Comparison of ENCODE assay signal across 1 cellular context in the genomic region with DNA sequence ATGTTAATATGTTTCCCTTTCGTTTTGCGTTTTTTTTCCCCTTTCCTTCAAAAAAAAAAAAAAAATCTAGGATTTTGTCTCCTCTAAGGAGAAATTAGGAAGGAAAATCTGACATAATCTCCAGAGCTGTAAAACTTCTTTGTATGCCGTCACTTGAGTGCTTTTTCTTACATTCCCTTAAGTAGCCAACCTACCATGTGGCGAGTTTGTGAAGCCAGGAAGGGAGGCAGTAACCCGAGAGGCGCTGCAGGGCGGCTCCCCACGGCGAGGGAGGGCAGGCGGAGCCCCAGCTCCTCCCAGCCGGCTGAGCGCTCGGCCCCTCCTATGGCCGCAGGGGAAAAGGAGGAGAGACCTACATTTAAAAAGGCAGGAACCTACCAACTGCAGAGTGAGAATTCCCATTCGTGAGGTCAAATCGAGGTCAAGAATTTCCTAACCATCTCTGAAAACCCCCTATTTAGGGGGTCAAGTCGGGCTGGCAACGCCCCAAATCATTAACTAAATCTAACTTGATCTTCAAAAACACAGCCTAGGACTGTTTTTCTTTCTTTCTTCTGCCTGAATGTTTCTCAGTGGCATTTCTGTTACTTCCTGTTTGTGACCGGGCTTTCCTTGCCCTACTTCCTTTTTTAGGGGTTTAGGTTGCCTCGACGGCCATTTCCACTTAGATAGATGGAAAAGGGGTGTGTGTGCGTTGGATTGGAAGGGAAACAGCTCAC.
TF ChIP-seq lines count a peak whose summit lies in the region.

No MANE protein-coding gene starts in this region.

TF ChIP-seq in K562, 482 proteins besides CTCF, POLR2A, EP300 and RAD21 (continued from another document and continues in another):
- TF ChIP-seq KLF13 (tag; IDR thresholded peaks at IDR 0.05; ENCODE audit: borderline replicate concordance, low read depth) (no peak), EP400 (IDR thresholded peaks at IDR 0.05) (peak; percentile 73), HDAC2 (IDR thresholded peaks at IDR 0.05) (no peak), PPARD (CRISPR knock-in tag; IDR thresholded peaks at IDR 0.05) (no peak), MCM5 (IDR thresholded peaks at IDR 0.05; ENCODE audit: low read depth) (no peak), GATAD2A (IDR thresholded peaks at IDR 0.05) (no peak), RBM15 (IDR thresholded peaks at IDR 0.05; ENCODE audit: insufficient read depth, low read length) (no peak), XRCC4 (IDR thresholded peaks at IDR 0.05; ENCODE audit: extremely low read depth, insufficient read depth, insufficient read length) (no peak), RBM14 (IDR thresholded peaks at IDR 0.05; ENCODE audit: borderline replicate concordance, insufficient read depth, low read depth, low read length) (no peak), SMARCB1 (IDR thresholded peaks at IDR 0.05; ENCODE audit: insufficient read length, low read depth) (no peak), ZNF165 (CRISPR knock-in tag; IDR thresholded peaks at IDR 0.05; ENCODE audit: borderline replicate concordance) (no peak), CCAR2 (IDR thresholded peaks at IDR 0.05; ENCODE audit: low read depth, low read length) (no peak), KLF16 (IDR thresholded peaks at IDR 0.05) (no peak), ZZZ3 (IDR thresholded peaks at IDR 0.05) (no peak), CTBP1 (IDR thresholded peaks at IDR 0.05; ENCODE audit: borderline replicate concordance) (no peak; the same call in 1 of the 2 replicates), ZSCAN32 (CRISPR knock-in tag; IDR thresholded peaks at IDR 0.05) (no peak), RBFOX2 (IDR thresholded peaks at IDR 0.05; ENCODE audit: low read depth, low read length) (peak; percentile 84), ZNF551 (CRISPR knock-in tag; IDR thresholded peaks at IDR 0.05) (no peak), DPF2 (IDR thresholded peaks at IDR 0.05) (no peak), SAFB2 (IDR thresholded peaks at IDR 0.05; ENCODE audit: borderline replicate concordance, low read depth, low read length, severe bottlenecking) (no peak), EHMT2 (IDR thresholded peaks at IDR 0.05) (peak; percentile 53; the same call in 1 of the 2 replicates), ZC3H11A (IDR thresholded peaks at IDR 0.05; ENCODE audit: low read depth, low read length) (no peak), STAT5B (CRISPR knock-in tag; IDR thresholded peaks at IDR 0.05) (no peak), HDAC1 (IDR thresholded peaks at IDR 0.05) (no peak), PTRF (tag; IDR thresholded peaks at IDR 0.05) (no peak)
- TF ChIP-seq, protein P1, sequence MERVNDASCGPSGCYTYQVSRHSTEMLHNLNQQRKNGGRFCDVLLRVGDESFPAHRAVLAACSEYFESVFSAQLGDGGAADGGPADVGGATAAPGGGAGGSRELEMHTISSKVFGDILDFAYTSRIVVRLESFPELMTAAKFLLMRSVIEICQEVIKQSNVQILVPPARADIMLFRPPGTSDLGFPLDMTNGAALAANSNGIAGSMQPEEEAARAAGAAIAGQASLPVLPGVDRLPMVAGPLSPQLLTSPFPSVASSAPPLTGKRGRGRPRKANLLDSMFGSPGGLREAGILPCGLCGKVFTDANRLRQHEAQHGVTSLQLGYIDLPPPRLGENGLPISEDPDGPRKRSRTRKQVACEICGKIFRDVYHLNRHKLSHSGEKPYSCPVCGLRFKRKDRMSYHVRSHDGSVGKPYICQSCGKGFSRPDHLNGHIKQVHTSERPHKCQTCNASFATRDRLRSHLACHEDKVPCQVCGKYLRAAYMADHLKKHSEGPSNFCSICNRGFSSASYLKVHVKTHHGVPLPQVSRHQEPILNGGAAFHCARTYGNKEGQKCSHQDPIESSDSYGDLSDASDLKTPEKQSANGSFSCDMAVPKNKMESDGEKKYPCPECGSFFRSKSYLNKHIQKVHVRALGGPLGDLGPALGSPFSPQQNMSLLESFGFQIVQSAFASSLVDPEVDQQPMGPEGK (CRISPR knock-in tag; IDR thresholded peaks at IDR 0.05; ENCODE audit: borderline replicate concordance) = no peak
- TF ChIP-seq, protein P2, sequence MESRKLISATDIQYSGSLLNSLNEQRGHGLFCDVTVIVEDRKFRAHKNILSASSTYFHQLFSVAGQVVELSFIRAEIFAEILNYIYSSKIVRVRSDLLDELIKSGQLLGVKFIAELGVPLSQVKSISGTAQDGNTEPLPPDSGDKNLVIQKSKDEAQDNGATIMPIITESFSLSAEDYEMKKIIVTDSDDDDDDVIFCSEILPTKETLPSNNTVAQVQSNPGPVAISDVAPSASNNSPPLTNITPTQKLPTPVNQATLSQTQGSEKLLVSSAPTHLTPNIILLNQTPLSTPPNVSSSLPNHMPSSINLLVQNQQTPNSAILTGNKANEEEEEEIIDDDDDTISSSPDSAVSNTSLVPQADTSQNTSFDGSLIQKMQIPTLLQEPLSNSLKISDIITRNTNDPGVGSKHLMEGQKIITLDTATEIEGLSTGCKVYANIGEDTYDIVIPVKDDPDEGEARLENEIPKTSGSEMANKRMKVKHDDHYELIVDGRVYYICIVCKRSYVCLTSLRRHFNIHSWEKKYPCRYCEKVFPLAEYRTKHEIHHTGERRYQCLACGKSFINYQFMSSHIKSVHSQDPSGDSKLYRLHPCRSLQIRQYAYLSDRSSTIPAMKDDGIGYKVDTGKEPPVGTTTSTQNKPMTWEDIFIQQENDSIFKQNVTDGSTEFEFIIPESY (CRISPR knock-in tag; IDR thresholded peaks at IDR 0.05) = peak; percentile 32; the same call in 1 of the 2 replicates
- TF ChIP-seq, protein P3, sequence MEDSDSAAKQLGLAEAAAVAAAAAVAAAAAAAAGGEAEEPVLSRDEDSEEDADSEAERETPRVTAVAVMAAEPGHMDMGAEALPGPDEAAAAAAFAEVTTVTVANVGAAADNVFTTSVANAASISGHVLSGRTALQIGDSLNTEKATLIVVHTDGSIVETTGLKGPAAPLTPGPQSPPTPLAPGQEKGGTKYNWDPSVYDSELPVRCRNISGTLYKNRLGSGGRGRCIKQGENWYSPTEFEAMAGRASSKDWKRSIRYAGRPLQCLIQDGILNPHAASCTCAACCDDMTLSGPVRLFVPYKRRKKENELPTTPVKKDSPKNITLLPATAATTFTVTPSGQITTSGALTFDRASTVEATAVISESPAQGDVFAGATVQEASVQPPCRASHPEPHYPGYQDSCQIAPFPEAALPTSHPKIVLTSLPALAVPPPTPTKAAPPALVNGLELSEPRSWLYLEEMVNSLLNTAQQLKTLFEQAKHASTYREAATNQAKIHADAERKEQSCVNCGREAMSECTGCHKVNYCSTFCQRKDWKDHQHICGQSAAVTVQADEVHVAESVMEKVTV (CRISPR knock-in tag; IDR thresholded peaks at IDR 0.05) = 0 out of 2 replicates have a peak, but pooled peaks have one; percentile 12
- TF ChIP-seq, protein P4, sequence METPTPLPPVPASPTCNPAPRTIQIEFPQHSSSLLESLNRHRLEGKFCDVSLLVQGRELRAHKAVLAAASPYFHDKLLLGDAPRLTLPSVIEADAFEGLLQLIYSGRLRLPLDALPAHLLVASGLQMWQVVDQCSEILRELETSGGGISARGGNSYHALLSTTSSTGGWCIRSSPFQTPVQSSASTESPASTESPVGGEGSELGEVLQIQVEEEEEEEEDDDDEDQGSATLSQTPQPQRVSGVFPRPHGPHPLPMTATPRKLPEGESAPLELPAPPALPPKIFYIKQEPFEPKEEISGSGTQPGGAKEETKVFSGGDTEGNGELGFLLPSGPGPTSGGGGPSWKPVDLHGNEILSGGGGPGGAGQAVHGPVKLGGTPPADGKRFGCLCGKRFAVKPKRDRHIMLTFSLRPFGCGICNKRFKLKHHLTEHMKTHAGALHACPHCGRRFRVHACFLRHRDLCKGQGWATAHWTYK (CRISPR knock-in tag; IDR thresholded peaks at IDR 0.05) = no peak
- TF ChIP-seq, protein P5, sequence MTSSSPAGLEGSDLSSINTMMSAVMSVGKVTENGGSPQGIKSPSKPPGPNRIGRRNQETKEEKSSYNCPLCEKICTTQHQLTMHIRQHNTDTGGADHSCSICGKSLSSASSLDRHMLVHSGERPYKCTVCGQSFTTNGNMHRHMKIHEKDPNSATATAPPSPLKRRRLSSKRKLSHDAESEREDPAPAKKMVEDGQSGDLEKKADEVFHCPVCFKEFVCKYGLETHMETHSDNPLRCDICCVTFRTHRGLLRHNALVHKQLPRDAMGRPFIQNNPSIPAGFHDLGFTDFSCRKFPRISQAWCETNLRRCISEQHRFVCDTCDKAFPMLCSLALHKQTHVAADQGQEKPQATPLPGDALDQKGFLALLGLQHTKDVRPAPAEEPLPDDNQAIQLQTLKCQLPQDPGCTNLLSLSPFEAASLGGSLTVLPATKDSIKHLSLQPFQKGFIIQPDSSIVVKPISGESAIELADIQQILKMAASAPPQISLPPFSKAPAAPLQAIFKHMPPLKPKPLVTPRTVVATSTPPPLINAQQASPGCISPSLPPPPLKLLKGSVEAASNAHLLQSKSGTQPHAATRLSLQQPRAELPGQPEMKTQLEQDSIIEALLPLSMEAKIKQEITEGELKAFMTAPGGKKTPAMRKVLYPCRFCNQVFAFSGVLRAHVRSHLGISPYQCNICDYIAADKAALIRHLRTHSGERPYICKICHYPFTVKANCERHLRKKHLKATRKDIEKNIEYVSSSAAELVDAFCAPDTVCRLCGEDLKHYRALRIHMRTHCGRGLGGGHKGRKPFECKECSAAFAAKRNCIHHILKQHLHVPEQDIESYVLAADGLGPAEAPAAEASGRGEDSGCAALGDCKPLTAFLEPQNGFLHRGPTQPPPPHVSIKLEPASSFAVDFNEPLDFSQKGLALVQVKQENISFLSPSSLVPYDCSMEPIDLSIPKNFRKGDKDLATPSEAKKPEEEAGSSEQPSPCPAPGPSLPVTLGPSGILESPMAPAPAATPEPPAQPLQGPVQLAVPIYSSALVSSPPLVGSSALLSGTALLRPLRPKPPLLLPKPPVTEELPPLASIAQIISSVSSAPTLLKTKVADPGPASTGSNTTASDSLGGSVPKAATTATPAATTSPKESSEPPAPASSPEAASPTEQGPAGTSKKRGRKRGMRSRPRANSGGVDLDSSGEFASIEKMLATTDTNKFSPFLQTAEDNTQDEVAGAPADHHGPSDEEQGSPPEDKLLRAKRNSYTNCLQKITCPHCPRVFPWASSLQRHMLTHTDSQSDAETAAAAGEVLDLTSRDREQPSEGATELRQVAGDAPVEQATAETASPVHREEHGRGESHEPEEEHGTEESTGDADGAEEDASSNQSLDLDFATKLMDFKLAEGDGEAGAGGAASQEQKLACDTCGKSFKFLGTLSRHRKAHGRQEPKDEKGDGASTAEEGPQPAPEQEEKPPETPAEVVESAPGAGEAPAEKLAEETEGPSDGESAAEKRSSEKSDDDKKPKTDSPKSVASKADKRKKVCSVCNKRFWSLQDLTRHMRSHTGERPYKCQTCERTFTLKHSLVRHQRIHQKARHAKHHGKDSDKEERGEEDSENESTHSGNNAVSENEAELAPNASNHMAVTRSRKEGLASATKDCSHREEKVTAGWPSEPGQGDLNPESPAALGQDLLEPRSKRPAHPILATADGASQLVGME (CRISPR knock-in tag; IDR thresholded peaks at IDR 0.05) = no peak
- TF ChIP-seq, protein P6, sequence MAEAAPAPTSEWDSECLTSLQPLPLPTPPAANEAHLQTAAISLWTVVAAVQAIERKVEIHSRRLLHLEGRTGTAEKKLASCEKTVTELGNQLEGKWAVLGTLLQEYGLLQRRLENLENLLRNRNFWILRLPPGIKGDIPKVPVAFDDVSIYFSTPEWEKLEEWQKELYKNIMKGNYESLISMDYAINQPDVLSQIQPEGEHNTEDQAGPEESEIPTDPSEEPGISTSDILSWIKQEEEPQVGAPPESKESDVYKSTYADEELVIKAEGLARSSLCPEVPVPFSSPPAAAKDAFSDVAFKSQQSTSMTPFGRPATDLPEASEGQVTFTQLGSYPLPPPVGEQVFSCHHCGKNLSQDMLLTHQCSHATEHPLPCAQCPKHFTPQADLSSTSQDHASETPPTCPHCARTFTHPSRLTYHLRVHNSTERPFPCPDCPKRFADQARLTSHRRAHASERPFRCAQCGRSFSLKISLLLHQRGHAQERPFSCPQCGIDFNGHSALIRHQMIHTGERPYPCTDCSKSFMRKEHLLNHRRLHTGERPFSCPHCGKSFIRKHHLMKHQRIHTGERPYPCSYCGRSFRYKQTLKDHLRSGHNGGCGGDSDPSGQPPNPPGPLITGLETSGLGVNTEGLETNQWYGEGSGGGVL (CRISPR knock-in tag; IDR thresholded peaks at IDR 0.05) = no peak
- TF ChIP-seq, protein P7, sequence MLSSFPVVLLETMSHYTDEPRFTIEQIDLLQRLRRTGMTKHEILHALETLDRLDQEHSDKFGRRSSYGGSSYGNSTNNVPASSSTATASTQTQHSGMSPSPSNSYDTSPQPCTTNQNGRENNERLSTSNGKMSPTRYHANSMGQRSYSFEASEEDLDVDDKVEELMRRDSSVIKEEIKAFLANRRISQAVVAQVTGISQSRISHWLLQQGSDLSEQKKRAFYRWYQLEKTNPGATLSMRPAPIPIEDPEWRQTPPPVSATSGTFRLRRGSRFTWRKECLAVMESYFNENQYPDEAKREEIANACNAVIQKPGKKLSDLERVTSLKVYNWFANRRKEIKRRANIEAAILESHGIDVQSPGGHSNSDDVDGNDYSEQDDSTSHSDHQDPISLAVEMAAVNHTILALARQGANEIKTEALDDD (IDR thresholded peaks at IDR 0.05) = no peak
- TF ChIP-seq, protein P8, sequence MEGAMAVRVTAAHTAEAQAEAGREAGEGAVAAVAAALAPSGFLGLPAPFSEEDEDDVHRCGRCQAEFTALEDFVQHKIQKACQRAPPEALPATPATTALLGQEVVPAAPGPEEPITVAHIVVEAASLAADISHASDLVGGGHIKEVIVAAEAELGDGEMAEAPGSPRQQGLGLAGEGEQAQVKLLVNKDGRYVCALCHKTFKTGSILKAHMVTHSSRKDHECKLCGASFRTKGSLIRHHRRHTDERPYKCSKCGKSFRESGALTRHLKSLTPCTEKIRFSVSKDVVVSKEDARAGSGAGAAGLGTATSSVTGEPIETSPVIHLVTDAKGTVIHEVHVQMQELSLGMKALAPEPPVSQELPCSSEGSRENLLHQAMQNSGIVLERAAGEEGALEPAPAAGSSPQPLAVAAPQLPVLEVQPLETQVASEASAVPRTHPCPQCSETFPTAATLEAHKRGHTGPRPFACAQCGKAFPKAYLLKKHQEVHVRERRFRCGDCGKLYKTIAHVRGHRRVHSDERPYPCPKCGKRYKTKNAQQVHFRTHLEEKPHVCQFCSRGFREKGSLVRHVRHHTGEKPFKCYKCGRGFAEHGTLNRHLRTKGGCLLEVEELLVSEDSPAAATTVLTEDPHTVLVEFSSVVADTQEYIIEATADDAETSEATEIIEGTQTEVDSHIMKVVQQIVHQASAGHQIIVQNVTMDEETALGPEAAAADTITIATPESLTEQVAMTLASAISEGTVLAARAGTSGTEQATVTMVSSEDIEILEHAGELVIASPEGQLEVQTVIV (CRISPR knock-in tag; IDR thresholded peaks at IDR 0.05; ENCODE audit: borderline replicate concordance) = no peak
- TF ChIP-seq, protein P9, sequence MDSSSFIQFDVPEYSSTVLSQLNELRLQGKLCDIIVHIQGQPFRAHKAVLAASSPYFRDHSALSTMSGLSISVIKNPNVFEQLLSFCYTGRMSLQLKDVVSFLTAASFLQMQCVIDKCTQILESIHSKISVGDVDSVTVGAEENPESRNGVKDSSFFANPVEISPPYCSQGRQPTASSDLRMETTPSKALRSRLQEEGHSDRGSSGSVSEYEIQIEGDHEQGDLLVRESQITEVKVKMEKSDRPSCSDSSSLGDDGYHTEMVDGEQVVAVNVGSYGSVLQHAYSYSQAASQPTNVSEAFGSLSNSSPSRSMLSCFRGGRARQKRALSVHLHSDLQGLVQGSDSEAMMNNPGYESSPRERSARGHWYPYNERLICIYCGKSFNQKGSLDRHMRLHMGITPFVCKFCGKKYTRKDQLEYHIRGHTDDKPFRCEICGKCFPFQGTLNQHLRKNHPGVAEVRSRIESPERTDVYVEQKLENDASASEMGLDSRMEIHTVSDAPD (CRISPR knock-in tag; IDR thresholded peaks at IDR 0.05) = no peak
